9 cellular contexts compared by ENCODE assay signal in genomic region chr15:58330836-58331561, GRCh38.
DNase-seq lines count a peak whose midpoint lies in the region; ATAC-seq and TF ChIP-seq lines count a peak whose summit lies in the region.
"Had no signal": no experiment of that assay in that cellular context is flagged by ENCODE, and none has a peak within 500 bp of the region (broad histone marks: within the 10 kb centered on the region; RNA-seq: fewer than 3 reads in every experiment).

No MANE protein-coding gene starts in this region.

- H3K36me3 ChIP-seq in left ventricle myocardium inferior: no peaks in the 10 kb centered on the region
- no peaks in the 10 kb centered on the region for H3K36me3 ChIP-seq in body of pancreas (replicated peaks in 1 of 2; ENCODE audit: insufficient read depth in 1 of 2, low read depth in 2 of 2)
- H3K36me3 ChIP-seq in mesodermal cell (ENCODE audit: control insufficient read depth, insufficient read depth, low read length): no peaks in the 10 kb centered on the region
- no peaks in the 10 kb centered on the region for H3K36me3 ChIP-seq in vagina

- WGBS in body of pancreas, 2 donors: 55% methylated on average over 8 of the region's 8 CpGs
- 78 to 81% methylated on average over 4 of the region's 8 CpGs for WGBS in mesodermal cell (ENCODE audit: insufficient coverage in 2 of 2), 2 experiments

- H3K27ac ChIP-seq in left ventricle myocardium inferior (replicated peaks): peak overlapping the region; percentile 88
- H3K27ac ChIP-seq in body of pancreas: peak overlapping the region in 3 of 4 donors; percentile 74 to 89 (median 80)
- peak overlapping the region; percentile 97 for H3K27ac ChIP-seq in mesodermal cell (ENCODE audit: low read depth, low read length, severe bottlenecking)
- peak overlapping the region; percentile 68 for H3K27ac ChIP-seq in vagina

- peaks cover 37% of the 10 kb centered on the region for H3K4me1 ChIP-seq in left ventricle myocardium inferior
- peaks cover 40% of the 10 kb centered on the region for H3K4me1 ChIP-seq in body of pancreas
- H3K4me1 ChIP-seq in mesodermal cell (ENCODE audit: control insufficient read depth, insufficient read depth, low read length, poor library complexity, severe bottlenecking): peaks cover 31% of the 10 kb centered on the region
- H3K4me1 ChIP-seq in vagina: peaks cover 34% of the 10 kb centered on the region

- TF ChIP-seq CTCF in left ventricle myocardium inferior (IDR thresholded peaks at IDR 0.05; ENCODE audit: borderline replicate concordance): no peak
- no peak for TF ChIP-seq CTCF in body of pancreas (IDR thresholded peaks at IDR 0.05)
- no peak for TF ChIP-seq CTCF in vagina (IDR thresholded peaks at IDR 0.05)

- in situ Hi-C loops in G401 (cut with HindIII; ENCODE audit: low sequenced_read_pairs): no loop called here

- peak overlapping the region; percentile 29 for H3K4me3 ChIP-seq in left ventricle myocardium inferior
- H3K4me3 ChIP-seq in body of pancreas: no peak overlapping the region
- no peak overlapping the region for H3K4me3 ChIP-seq in mesodermal cell (ENCODE audit: extremely low read depth, insufficient read depth, low read length, poor library complexity, severe bottlenecking)
- H3K4me3 ChIP-seq in vagina: no peak overlapping the region

- H3K27me3 ChIP-seq in left ventricle myocardium inferior (ENCODE audit: low read depth) (no peaks in the 10 kb centered on the region), body of pancreas (no peaks in the 10 kb centered on the region), vagina (no peaks in the 10 kb centered on the region)

- TF ChIP-seq POLR2A in body of pancreas (IDR thresholded peaks at IDR 0.05): no peak
- no peak for TF ChIP-seq POLR2A in vagina (IDR thresholded peaks at IDR 0.05)

- intact Hi-C loops in left ventricle myocardium inferior (cut with micrococcal nuclease): no loop called here
- intact Hi-C loops in cardiac septum (cut with DNase I): loop anchor here (5.0 kb wide), 4 partner anchors 59 to 336 kb away; no protein-coding TSS in a partner anchor
- intact Hi-C loops in body of pancreas (cut with DNase I): no loop called here
- intact Hi-C loops in vagina (cut with DNase I): no loop called here

- peaks cover 9% of the 10 kb centered on the region for H3K9me3 ChIP-seq in left ventricle myocardium inferior (replicated peaks)
- no peaks in the 10 kb centered on the region for H3K9me3 ChIP-seq in body of pancreas
- peaks cover 8% of the 10 kb centered on the region for H3K9me3 ChIP-seq in mesodermal cell (ENCODE audit: control insufficient read depth, low read length)
- no peaks in the 10 kb centered on the region for H3K9me3 ChIP-seq in vagina

- DNase-seq in left ventricle myocardium inferior (no peak), cardiac septum (ENCODE audit: low spot score) (no peak), body of pancreas (no peak), vagina (ENCODE audit: extremely low spot score in 2 of 2) (no peak), inferior parietal cortex (ENCODE audit: extremely low spot score) (no peak), AML-193 (lab: John Stamatoyannopoulos, UW) (no peak), G401 (ENCODE audit: low spot score) (no peak)
- DNase-seq: NCI-H1105 had no signal

- no peak for ATAC-seq in body of pancreas
